9 cellular contexts compared by ENCODE assay signal in the genomic region with DNA sequence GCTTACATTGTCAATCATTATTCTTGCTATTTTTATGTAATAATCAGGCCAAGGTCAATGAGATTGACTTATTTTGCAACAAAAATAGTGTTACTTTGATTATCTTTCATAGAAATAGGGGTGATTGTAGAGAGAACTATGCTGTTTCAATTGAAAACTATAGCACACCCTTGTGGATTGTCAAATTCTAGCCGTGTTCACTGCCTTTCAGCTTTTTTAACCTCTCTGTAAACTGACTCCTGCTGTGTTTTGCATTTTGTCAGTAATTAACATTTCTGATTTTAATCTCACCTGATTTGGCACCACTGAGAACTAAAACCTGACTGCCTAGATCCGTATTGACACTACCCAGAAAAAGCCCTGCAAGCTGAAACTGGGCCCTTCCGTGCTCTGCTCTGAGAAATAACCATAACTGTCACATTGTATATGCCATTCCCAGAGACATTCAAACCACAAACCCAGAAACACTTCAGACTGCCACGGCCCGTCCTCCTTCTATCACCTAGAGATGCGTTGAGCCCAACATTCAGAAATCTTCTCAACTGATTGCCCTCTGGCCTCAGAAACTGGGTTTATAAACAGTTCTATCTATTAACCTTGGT. TPM values are rescaled to one million over a fixed set of nuclear protein-coding genes. Genes with fewer than 3 reads are reported as not detected.
DNase-seq lines count a peak whose midpoint lies in the region; ATAC-seq, FAIRE-seq and TF ChIP-seq lines count a peak whose summit lies in the region.
"Had no signal": no experiment of that assay in that cellular context is flagged by ENCODE, and none has a peak within 500 bp of the region (broad histone marks: within the 10 kb centered on the region; RNA-seq: fewer than 3 reads in every experiment).

No MANE protein-coding gene starts in this region.

- H3K27ac ChIP-seq in pancreas: no peak overlapping the region
- H3K27ac ChIP-seq: psoas muscle had no signal

- ATAC-seq in pancreas: peak; percentile 38 to 77 (median 72)

- no peaks in the 10 kb centered on the region for H3K9me3 ChIP-seq in pancreas
- H3K9me3 ChIP-seq: psoas muscle had no signal

- no peak overlapping the region for H3K4me3 ChIP-seq in GM12865 (ENCODE audit: low read depth, low read length)
- no peak overlapping the region for H3K4me3 ChIP-seq in LNCaP clone FGC (ENCODE audit: low read depth, low read length)
- no peak overlapping the region for H3K4me3 ChIP-seq in bronchial epithelial cell (ENCODE audit: low read depth, low read length)
- no peak overlapping the region for H3K4me3 ChIP-seq in pancreas
- H3K4me3 ChIP-seq: psoas muscle had no signal

- peak; percentile 13 for DNase-seq in GM12865 (ENCODE audit: low read depth)
- DNase-seq in LNCaP clone FGC (ENCODE audit: low read depth): peak; percentile 22
- DNase-seq in bronchial epithelial cell (ENCODE audit: low read depth): peak; percentile 22
- no peak for DNase-seq in pancreas
- DNase-seq in stimulated activated CD4-positive, alpha-beta T cell treated with anti-CD3 and anti-CD28 coated beads, Interleukin-4, amount 100 ng/mL, for 24 hours: no peak
- no peak for DNase-seq in stimulated activated CD4-positive, alpha-beta T cell treated with anti-CD3 and anti-CD28 coated beads, Interleukin-2, amount 100 ng/mL, for 24 hours
- no peak for DNase-seq in activated CD4-positive, CD25-positive, alpha-beta regulatory T cell (lab: John Stamatoyannopoulos, UW)
- no peak for DNase-seq in DMS53 (lab: John Stamatoyannopoulos, UW)
- DNase-seq: psoas muscle had no signal

- intact Hi-C loops in pancreas (cut with DNase I): no loop called here

- no peaks in the 10 kb centered on the region for H3K27me3 ChIP-seq in bronchial epithelial cell (ENCODE audit: control insufficient read depth, insufficient read depth, low read length)
- no peaks in the 10 kb centered on the region for H3K27me3 ChIP-seq in pancreas

- H3K4me1 ChIP-seq in pancreas: no peaks in the 10 kb centered on the region
- H3K4me1 ChIP-seq: psoas muscle had no signal

- no peaks in the 10 kb centered on the region for H3K36me3 ChIP-seq in bronchial epithelial cell (ENCODE audit: control insufficient read depth, insufficient read depth, low read length)
- no peaks in the 10 kb centered on the region for H3K36me3 ChIP-seq in pancreas

- 45 to 49% methylated on average over 6 of the region's 6 CpGs for WGBS in pancreas, 2 donors

- FAIRE-seq in bronchial epithelial cell (lab: Jason Lieb, UNC) (no peak), pancreas (lab: Jason Lieb, UNC) (no peak)

- peak; percentile 8 for TF ChIP-seq CTCF in GM12865 (IDR thresholded peaks at IDR 0.05; ENCODE audit: insufficient read depth, low read depth, low read length, missing control alignments)
- TF ChIP-seq CTCF in LNCaP clone FGC (IDR thresholded peaks at IDR 0.05; ENCODE audit: control insufficient read depth, extremely low read depth, insufficient read depth): peak; percentile 49
- TF ChIP-seq CTCF in bronchial epithelial cell (IDR thresholded peaks at IDR 0.05; ENCODE audit: insufficient read depth, low read length, severe bottlenecking): peak; percentile 19
- TF ChIP-seq CTCF in pancreas (IDR thresholded peaks at IDR 0.05): no peak

RNA-seq across cellular contexts. Expression of a gene that starts 26.6 kb away (rescaled TPM):
- total RNA-seq in bronchial epithelial cell (2.6 and 3.5 TPM in 2 replicates), pancreas (10 to 100 TPM; 16.1 to 31.6 (median 19.1) TPM)
- 1 to 10 TPM; 5.1 to 5.3 TPM for polyA plus RNA-seq in pancreas

Comparison
In these comparisons a context has a peak if more than half of its experiments do, and no peak if none do; other contexts are left out.
1. DNase-seq: peak in GM12865 (single experiment), LNCaP clone FGC (single experiment) and bronchial epithelial cell (single experiment); none in pancreas (0 of 6), stimulated activated CD4-positive, alpha-beta T cell treated with anti-CD3 and anti-CD28 coated beads, Interleukin-4, amount 100 ng/mL, for 24 hours (single experiment), stimulated activated CD4-positive, alpha-beta T cell treated with anti-CD3 and anti-CD28 coated beads, Interleukin-2, amount 100 ng/mL, for 24 hours (0 of 2), activated CD4-positive, CD25-positive, alpha-beta regulatory T cell (0 of 4) and DMS53 (single experiment).
2. CTCF ChIP-seq: peak in GM12865 (single experiment), LNCaP clone FGC (single experiment) and bronchial epithelial cell (single experiment); none in pancreas (0 of 4).